Comparison of ENCODE assay signal across 17 cellular contexts in genomic region chr1:216464489-216464888, GRCh38. TPM values are rescaled to one million over a fixed set of nuclear protein-coding genes. Genes with fewer than 3 reads are reported as not detected.
DNase-seq lines count a peak whose midpoint lies in the region; ATAC-seq and TF ChIP-seq lines count a peak whose summit lies in the region.
"Had no signal": no experiment of that assay in that cellular context is flagged by ENCODE, and none has a peak within 500 bp of the region (broad histone marks: within the 10 kb centered on the region; RNA-seq: fewer than 3 reads in every experiment).

No MANE protein-coding gene starts in this region.

- no peak overlapping the region for H3K4me3 Mint-ChIP-seq in HFFc6
- H3K4me3 Mint-ChIP-seq: mesothelial cell of epicardium had no signal

- peaks cover 10% of the 10 kb centered on the region for H3K4me1 ChIP-seq in body of pancreas
- H3K4me1 ChIP-seq: parathyroid adenoma had no signal

- H3K9me3 ChIP-seq in body of pancreas, result no peaks in the 10 kb centered on the region
- H3K9me3 ChIP-seq: BE2C had no signal

- H3K4me3 ChIP-seq in AG04449 (ENCODE audit: low read depth, low read length) (no peak overlapping the region), body of pancreas (no peak overlapping the region)

- TF ChIP-seq CTCF in AG04449 (IDR thresholded peaks at IDR 0.05; ENCODE audit: insufficient read depth, low read length, missing control alignments), result no peak
- no peak for TF ChIP-seq CTCF in HFFc6 (IDR thresholded peaks at IDR 0.05)
- TF ChIP-seq CTCF in body of pancreas (IDR thresholded peaks at IDR 0.05), result no peak

- 40 to 41% methylated on average over 1 of the region's 1 CpG for WGBS in body of pancreas, 2 donors

- CTCF ChIA-PET in AG04449 (lab: Yijun Ruan, JAX), result no interaction called here

- ATAC-seq in body of pancreas (no peak), HG02885 (IDR thresholded peaks at IDR 0.05; ENCODE audit: poor library complexity, unreplicated experiment) (no peak), left cardiac atrium (no peak)

- H3K4me1 Mint-ChIP-seq in HFFc6 (ENCODE audit: low read depth), result peaks cover 61% of the 10 kb centered on the region

- intact Hi-C loops in body of pancreas (cut with DNase I) (no loop called here), left cardiac atrium (cut with DNase I) (no loop called here)

- no peaks in the 10 kb centered on the region for H3K27me3 Mint-ChIP-seq in HFFc6 (ENCODE audit: insufficient read depth)

- no peaks in the 10 kb centered on the region for H3K36me3 ChIP-seq in body of pancreas (replicated peaks in 1 of 2; ENCODE audit: insufficient read depth in 1 of 2, low read depth in 2 of 2)
- H3K36me3 ChIP-seq: BE2C had no signal

- H3K27me3 ChIP-seq in body of pancreas, result no peaks in the 10 kb centered on the region
- H3K27me3 ChIP-seq: BE2C had no signal

- DNase-seq in AG04449 (ENCODE audit: low read depth, low spot score), result peak; percentile 97
- peak; percentile 95 for DNase-seq in HFFc6
- peak; percentile 82 for DNase-seq in amniotic stem cell (lab: John Stamatoyannopoulos, UW)
- peak; percentile 65 for DNase-seq in glomerular visceral epithelial cell (ENCODE audit: extremely low spot score)
- DNase-seq in body of pancreas, result no peak
- no peak for DNase-seq in NK-92 treated with Interleukin-12 subunit alpha and Interleukin-12 subunit beta, amount 100 ng/mL, for 24 hours (lab: John Stamatoyannopoulos, UW)
- no peak for DNase-seq in left cardiac atrium
- DNase-seq: BE2C; caudate nucleus; GDM1; NCI-H1930; stimulated activated CD8-positive, alpha-beta memory T cell treated with anti-CD3 and anti-CD28 coated beads, Interleukin-4, amount 100 ng/mL, for 48 hours had no signal

- no peak for TF ChIP-seq POLR2A in body of pancreas (IDR thresholded peaks at IDR 0.05)

- H3K9me3 Mint-ChIP-seq in HFFc6, result no peaks in the 10 kb centered on the region
- H3K9me3 Mint-ChIP-seq: mesothelial cell of epicardium had no signal

- no peaks in the 10 kb centered on the region for H3K36me3 Mint-ChIP-seq in HFFc6 (ENCODE audit: low read depth)
- H3K36me3 Mint-ChIP-seq: mesothelial cell of epicardium had no signal

- H3K27ac Mint-ChIP-seq in HFFc6, result peak overlapping the region; percentile 51; the same call in 1 of the 2 replicates
- H3K27ac Mint-ChIP-seq: mesothelial cell of epicardium had no signal

- no peak overlapping the region for H3K27ac ChIP-seq in body of pancreas
- H3K27ac ChIP-seq: KMS-11, parathyroid adenoma had no signal

- POLR2A ChIA-PET in AG04449 (lab: Yijun Ruan, JAX), result no interaction called here

RNA-seq across cellular contexts. Expression of gene USH2A, which starts 41.2 kb away (rescaled TPM):
- under 1 TPM; 0.02 to 0.07 (median 0.04) TPM for total RNA-seq in HFFc6 (2021; fragmentation: NEBNext Ultra II Directional; extraction: Animal tissue kit (Norgen Biotek cat#: 25700))
- under 1 TPM; 0.26 to 0.33 TPM for total RNA-seq in body of pancreas
- total RNA-seq in left cardiac atrium, result 1 to 10 TPM; 1.7 to 3.9 TPM
- total RNA-seq: endothelial cell of umbilical vein had no signal

Comparison
In these comparisons a context has a peak if more than half of its experiments do, and no peak if none do; other contexts are left out.
1. DNase-seq: peak in AG04449 (single experiment), HFFc6 (single experiment), amniotic stem cell (single experiment) and glomerular visceral epithelial cell (single experiment); none in body of pancreas (0 of 4), NK-92 treated with Interleukin-12 subunit alpha and Interleukin-12 subunit beta, amount 100 ng/mL, for 24 hours (single experiment) and left cardiac atrium (single experiment).